Comparison of ENCODE assay signal across 8 cellular contexts in the genomic region with DNA sequence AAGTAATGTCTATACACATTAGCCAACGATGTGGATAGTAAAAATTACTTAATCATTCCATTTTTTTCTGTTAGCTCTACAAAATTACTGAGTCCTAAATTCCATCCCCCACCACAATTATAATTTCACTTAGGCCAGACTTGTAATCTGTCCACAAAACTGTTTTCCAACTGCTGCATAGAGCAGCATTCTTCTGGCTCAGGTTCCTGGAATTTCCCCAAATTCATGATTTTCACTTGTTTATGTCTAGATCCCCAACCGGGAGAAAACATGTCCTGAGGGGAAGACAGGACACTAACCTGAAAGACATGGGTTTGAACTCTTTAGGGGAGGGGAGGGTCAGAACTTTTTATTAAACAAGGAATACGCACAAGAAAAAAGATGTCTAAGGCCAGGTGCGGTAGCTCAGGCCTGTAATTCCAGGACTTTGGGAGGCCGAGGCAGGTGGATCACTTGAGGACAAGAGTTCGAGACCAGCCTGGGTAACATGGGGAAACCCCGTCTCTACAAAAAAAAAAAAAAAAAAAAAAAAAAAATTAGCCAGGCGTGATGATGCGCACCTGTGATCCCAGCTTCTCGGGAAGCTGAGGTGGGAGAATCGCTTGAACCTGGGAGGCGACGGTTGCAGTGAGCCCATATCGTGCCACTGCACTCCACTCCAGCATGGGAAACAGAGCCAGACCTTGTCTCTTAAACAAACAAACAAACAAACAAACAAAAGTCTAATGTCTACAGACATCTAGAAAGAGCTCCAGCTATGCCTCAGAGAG. TPM values are rescaled to one million over a fixed set of nuclear protein-coding genes. Genes with fewer than 3 reads are reported as not detected.
DNase-seq lines count a peak whose midpoint lies in the region; ATAC-seq lines count a peak whose summit lies in the region.

No MANE protein-coding gene starts in this region.

- H3K4me1 ChIP-seq in HAP-1: peaks cover 21% of the 10 kb centered on the region
- peaks cover 46% of the 10 kb centered on the region for H3K4me1 ChIP-seq in adipocyte (ENCODE audit: control insufficient read depth, insufficient read depth, low read length)
- no peaks in the 10 kb centered on the region for H3K4me1 ChIP-seq in mesendoderm (ENCODE audit: control insufficient read depth, low read depth, low read length)

- peaks cover 3% of the 10 kb centered on the region; the same call in 1 of the 2 replicates for H3K36me3 ChIP-seq in HAP-1 (replicated peaks)
- no peaks in the 10 kb centered on the region for H3K36me3 ChIP-seq in adipocyte (ENCODE audit: control insufficient read depth, insufficient read depth, low read length, severe bottlenecking)
- no peaks in the 10 kb centered on the region for H3K36me3 ChIP-seq in mesendoderm (ENCODE audit: control insufficient read depth, insufficient read depth, low read length)

- peak overlapping the region; percentile 99 for H3K9ac ChIP-seq in adipocyte (ENCODE audit: low read length)
- H3K9ac ChIP-seq in mesendoderm (ENCODE audit: low read length): no peak overlapping the region

- H3K4me3 ChIP-seq in HAP-1: peak overlapping the region; percentile 95
- H3K4me3 ChIP-seq in adipocyte (ENCODE audit: low read length): peak overlapping the region; percentile 97
- H3K4me3 ChIP-seq in mesendoderm (ENCODE audit: low read length): no peak overlapping the region

- no peak overlapping the region for H3K4me2 ChIP-seq in mesendoderm (ENCODE audit: low read length)

- H2AK5ac ChIP-seq in mesendoderm (ENCODE audit: low read length): no peak overlapping the region

- no peak overlapping the region for H3K18ac ChIP-seq in mesendoderm (ENCODE audit: low read length)

- H2BK15ac ChIP-seq in mesendoderm (replicated peaks; ENCODE audit: low read depth): no peak overlapping the region

- no peak overlapping the region for H2BK120ac ChIP-seq in mesendoderm (ENCODE audit: low read depth, low read length)

- no peak overlapping the region for H3K4ac ChIP-seq in mesendoderm (ENCODE audit: low read depth, low read length)

- DNase-seq in AG08395 (ENCODE audit: low spot score) (peak; percentile 14), HAP-1 (ENCODE audit: low spot score in 2 of 2) (no peak), adipocyte (ENCODE audit: low read depth) (peak; percentile 28), mesendoderm (peak; percentile 26), NCI-H187 treated with DMSO at 0.1 percent for 48 hours (lab: John Stamatoyannopoulos, UW) (no peak), COR-L47 (lab: John Stamatoyannopoulos, UW) (no peak)

- ATAC-seq in GM18517 (IDR thresholded peaks at IDR 0.05; ENCODE audit: unreplicated experiment) (no peak), GM18873 (IDR thresholded peaks at IDR 0.05; ENCODE audit: low FRiP score, unreplicated experiment) (no peak)

- H4K5ac ChIP-seq in mesendoderm (ENCODE audit: low read length): no peak overlapping the region

- in situ Hi-C loops in HAP-1 (cut with MboI; ENCODE audit: low sequenced_read_pairs): no loop called here

- H3K56ac ChIP-seq in mesendoderm (ENCODE audit: low read length): no peak overlapping the region

- no peak overlapping the region for H4K8ac ChIP-seq in mesendoderm (ENCODE audit: low read depth, low read length)

- H3K27ac ChIP-seq in mesendoderm (ENCODE audit: low read depth, low read length): no peak overlapping the region

- WGBS in mesendoderm (ENCODE audit: extremely low coverage, insufficient coverage, low lambda C conversion rate): no CpG with 5 or more reads among the region's 14 CpGs

- H3K23ac ChIP-seq in mesendoderm (ENCODE audit: low read length): no peak overlapping the region

- H2BK5ac ChIP-seq in mesendoderm (ENCODE audit: low read length): no peak overlapping the region

- peaks cover 7% of the 10 kb centered on the region for H3K79me2 ChIP-seq in mesendoderm (ENCODE audit: control insufficient read depth, insufficient read depth, low read length)

- H3K79me1 ChIP-seq in mesendoderm (ENCODE audit: low read length): peaks cover 5% of the 10 kb centered on the region

- no peaks in the 10 kb centered on the region for H3K27me3 ChIP-seq in HAP-1 (ENCODE audit: low read depth)
- H3K27me3 ChIP-seq in adipocyte (replicated peaks; ENCODE audit: control insufficient read depth, insufficient read depth, low read length): no peaks in the 10 kb centered on the region
- no peaks in the 10 kb centered on the region for H3K27me3 ChIP-seq in mesendoderm (ENCODE audit: insufficient read depth, low read length, poor library complexity)

- H3K9me3 ChIP-seq in HAP-1 (no peaks in the 10 kb centered on the region; the same call in 1 of the 2 replicates), adipocyte (ENCODE audit: control insufficient read depth, low read length) (no peaks in the 10 kb centered on the region)

RNA-seq across cellular contexts. Expression of gene ETFA, which starts 1.5 kb away (rescaled TPM):
- 46.7 TPM for polyA plus RNA-seq in mesendoderm (2013, experiment 1 of 2)
- 47.7 TPM for polyA plus RNA-seq in mesendoderm (2013, experiment 2 of 2)

RNA-seq across cellular contexts. Expression of gene ISL2, which starts 26.8 kb away (rescaled TPM):
- polyA plus RNA-seq in mesendoderm (2013, experiment 1 of 2): 0.49 TPM
- polyA plus RNA-seq in mesendoderm (2013, experiment 2 of 2): 0.41 TPM

Comparison
In these comparisons a context has a peak if more than half of its experiments do, and no peak if none do; other contexts are left out.
1. DNase-seq: peak in AG08395 (single experiment), adipocyte (single experiment) and mesendoderm (single experiment); none in HAP-1 (0 of 2), NCI-H187 treated with DMSO at 0.1 percent for 48 hours (single experiment) and COR-L47 (single experiment).